Comparison of ENCODE assay signal across 9 cellular contexts in the genomic region with DNA sequence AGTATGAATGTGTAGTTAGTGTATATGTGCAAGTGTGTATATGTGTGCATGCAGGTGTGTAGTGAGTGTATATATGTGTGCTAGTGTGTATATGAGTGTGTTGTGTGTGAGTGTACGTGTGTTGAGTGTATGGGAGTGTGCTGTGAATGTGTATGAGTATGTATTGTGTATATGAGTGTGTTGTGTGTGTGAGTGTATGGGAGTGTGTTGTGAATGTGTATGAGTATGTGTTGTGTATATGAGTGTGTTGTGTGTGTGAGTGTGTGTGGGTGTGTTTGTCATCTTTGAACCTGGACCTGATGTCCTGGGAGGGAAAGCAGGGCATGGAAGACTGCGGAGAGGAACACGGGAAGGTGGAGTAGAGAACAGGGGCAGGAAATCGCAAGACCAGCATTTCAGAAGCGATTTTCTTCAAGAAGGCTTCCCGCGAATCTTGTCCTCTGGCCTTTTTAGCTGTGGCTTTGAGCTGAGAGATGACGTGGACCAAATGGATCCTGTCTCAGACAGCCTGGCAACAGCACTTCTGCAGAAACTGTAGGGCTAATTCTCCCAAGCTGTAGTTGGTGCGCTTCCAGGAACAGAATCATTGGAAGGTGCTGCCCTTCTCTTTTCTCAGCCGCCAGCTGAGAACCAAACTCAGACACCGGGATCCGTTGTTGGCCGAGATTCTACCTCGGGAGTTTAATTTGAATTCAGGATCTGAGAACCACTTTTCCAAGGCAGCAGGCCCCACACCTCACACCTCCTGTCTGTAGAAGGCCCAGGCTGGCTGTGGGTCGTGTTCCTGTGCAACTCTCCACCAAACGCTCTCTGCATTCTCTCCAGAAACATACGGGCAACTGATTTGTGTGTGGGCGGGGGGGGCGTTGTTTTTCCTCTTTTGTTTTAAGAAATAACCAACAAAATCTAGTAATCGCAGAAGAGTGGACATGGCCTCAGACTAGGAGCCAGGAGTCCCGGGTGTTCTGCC.
A peak's percentile ranks its signal among the peaks of the same experiment; 100 is the strongest.
DNase-seq lines count a peak whose midpoint lies in the region; ATAC-seq and TF ChIP-seq lines count a peak whose summit lies in the region.
"Had no signal": no experiment of that assay in that cellular context is flagged by ENCODE, and none has a peak within 500 bp of the region (broad histone marks: within the 10 kb centered on the region; RNA-seq: fewer than 3 reads in every experiment).

No MANE protein-coding gene starts in this region.

- H3K36me3 ChIP-seq in fibroblast of lung (ENCODE audit: control insufficient read depth, insufficient read depth, low read length) = peaks cover 4% of the 10 kb centered on the region

- CTCF ChIA-PET in AG04449 (lab: Yijun Ruan, JAX) = interaction anchor here (1.1 to 11.0 kb wide), 2 partner anchors 71 to 227 kb away, joined by 3 to 133 read pairs; no protein-coding TSS in a partner anchor

- POLR2A ChIA-PET in AG04449 (lab: Yijun Ruan, JAX) = no interaction called here

- H2AFZ ChIP-seq in fibroblast of lung (ENCODE audit: low read length) = peak overlapping the region; percentile 72

- TF ChIP-seq CTCF in AG04449 (IDR thresholded peaks at IDR 0.05; ENCODE audit: insufficient read depth, low read length, missing control alignments) (no peak), fibroblast of lung (conservative IDR thresholded peaks at IDR 0.05 in 1 of 2, IDR thresholded peaks at IDR 0.05 in 1 of 2; ENCODE audit: low read depth in 1 of 2, low read length in 2 of 2) (no peak)

- no peaks in the 10 kb centered on the region for H3K27me3 ChIP-seq in fibroblast of lung (ENCODE audit: control insufficient read depth, insufficient read depth, low read length)

- H3K9me3 ChIP-seq in fibroblast of lung (ENCODE audit: control insufficient read depth, insufficient read depth, low read depth, low read length) = no peaks in the 10 kb centered on the region

- no peaks in the 10 kb centered on the region for H4K20me1 ChIP-seq in fibroblast of lung (ENCODE audit: control insufficient read depth, extremely low read depth, insufficient read depth, low read length)

- ATAC-seq in HG03565 (IDR thresholded peaks at IDR 0.05; ENCODE audit: unreplicated experiment) = no peak

- DNase-seq in AG04449 (ENCODE audit: low read depth, low spot score) = peak; percentile 71
- DNase-seq in RPMI7951 (ENCODE audit: low read depth) = peak; percentile 49
- DNase-seq in fibroblast of lung (ENCODE audit: low read depth in 2 of 2) = peak; percentile 86 to 99
- DNase-seq in occipital lobe (lab: John Stamatoyannopoulos, UW) = peak; percentile 59
- DNase-seq in SIG-M5 treated with dmso at 0.1 percent for 504 hours (lab: John Stamatoyannopoulos, UW; ENCODE audit: unreplicated experiment) = no peak
- no peak for DNase-seq in DMS79 (lab: John Stamatoyannopoulos, UW)
- no peak for DNase-seq in NCI-H146 treated with DMSO at 0.1 percent for 48 hours (lab: John Stamatoyannopoulos, UW; ENCODE audit: unreplicated experiment)
- DNase-seq: activated CD4-positive, alpha-beta T cell treated with anti-CD3 and anti-CD28 coated beads, Interleukin-2, amount 10 ng/mL, durations not matched to agents 24 days and 14 days had no signal

- H3K27ac ChIP-seq in fibroblast of lung (ENCODE audit: insufficient read depth, low read length) = peak overlapping the region; percentile 87

- H3K4me1 ChIP-seq in fibroblast of lung (ENCODE audit: control insufficient read depth, extremely low read depth, insufficient read depth, low read length) = peaks cover 9% of the 10 kb centered on the region

- peak overlapping the region; percentile 73 for H3K4me2 ChIP-seq in fibroblast of lung (ENCODE audit: extremely low read depth, insufficient read depth, low read length)

- H3K79me2 ChIP-seq in fibroblast of lung (ENCODE audit: control insufficient read depth, insufficient read depth, low read length) = peaks cover 8% of the 10 kb centered on the region

- no peak overlapping the region for H3K9ac ChIP-seq in fibroblast of lung (ENCODE audit: insufficient read depth, low read length)

- no peak overlapping the region for H3K4me3 ChIP-seq in AG04449 (ENCODE audit: low read depth, low read length)
- H3K4me3 ChIP-seq in fibroblast of lung (replicated peaks in 1 of 4; ENCODE audit: control extremely low read depth in 1 of 4, insufficient read depth in 1 of 4, low read depth in 3 of 4, low read length in 4 of 4) = peak overlapping the region in 1 of 4 experiments; percentile 4

Comparison
In these comparisons a context has a peak if more than half of its experiments do, and no peak if none do; other contexts are left out.
1. DNase-seq: peak in AG04449 (single experiment), RPMI7951 (single experiment), fibroblast of lung (2 of 2) and occipital lobe (single experiment); none in SIG-M5 treated with dmso at 0.1 percent for 504 hours (single experiment), DMS79 (single experiment) and NCI-H146 treated with DMSO at 0.1 percent for 48 hours (single experiment).